23 cellular contexts compared by ENCODE assay signal in genomic region chrX:74853255-74853654, GRCh38.
A peak's percentile ranks its signal among the peaks of the same experiment; 100 is the strongest.
DNase-seq lines count a peak whose midpoint lies in the region; ATAC-seq, FAIRE-seq and TF ChIP-seq lines count a peak whose summit lies in the region.
"Had no signal": no experiment of that assay in that cellular context is flagged by ENCODE, and none has a peak within 500 bp of the region (broad histone marks: within the 10 kb centered on the region; RNA-seq: fewer than 3 reads in every experiment).

No MANE protein-coding gene starts in this region.

- H3K4me3 Mint-ChIP-seq in H9 (no peak overlapping the region), WTC11 (no peak overlapping the region), CD14-positive monocyte (no peak overlapping the region)
- H3K4me3 Mint-ChIP-seq: CD4-positive, alpha-beta memory T cell had no signal

- TF ChIP-seq POLR2A in GM12891 (IDR thresholded peaks at IDR 0.05; ENCODE audit: low read depth, low read length), result no peak

- H4K8ac ChIP-seq in H9 (replicated peaks; ENCODE audit: insufficient read length, low read depth, low read length), result no peak overlapping the region

- no peaks in the 10 kb centered on the region for H4K20me1 ChIP-seq in H9 (ENCODE audit: control insufficient read depth, insufficient read depth, insufficient read length)
- H4K20me1 ChIP-seq: BLaER1 treated with 17β-estradiol and CSF1 and Interleukin-3, amounts not matched to agents 10 nM and 100 nM had no signal

- ATAC-seq in WTC11, result peak; percentile 78
- no peak for ATAC-seq in GM21723 (IDR thresholded peaks at IDR 0.05; ENCODE audit: unreplicated experiment)
- ATAC-seq: A549, HCT116 had no signal

- H3K36me3 Mint-ChIP-seq in H9 (ENCODE audit: insufficient read depth in 1 of 3, low read depth in 3 of 3), result peaks cover 41 to 61% (median 44%) of the 10 kb centered on the region in 3 experiments
- peaks cover 67% of the 10 kb centered on the region for H3K36me3 Mint-ChIP-seq in WTC11
- no peaks in the 10 kb centered on the region for H3K36me3 Mint-ChIP-seq in CD14-positive monocyte

- H3K9ac ChIP-seq in H9 (ENCODE audit: extremely low read depth, insufficient read length, low read length), result no peak overlapping the region
- H3K9ac ChIP-seq: BLaER1 treated with 17β-estradiol and CSF1 and Interleukin-3, amounts not matched to agents 10 nM and 100 nM had no signal

- no peak overlapping the region for H2BK20ac ChIP-seq in H9 (ENCODE audit: low read depth, low read length, poor library complexity, severe bottlenecking)

- no peak overlapping the region for H4K91ac ChIP-seq in H9 (ENCODE audit: insufficient read length, low read depth, low read length)

- no peaks in the 10 kb centered on the region for H3K79me1 ChIP-seq in H9 (ENCODE audit: insufficient read depth, low read depth, low read length, poor library complexity, severe bottlenecking)

- peaks cover 65% of the 10 kb centered on the region for H3K9me3 ChIP-seq in H9 (ENCODE audit: control insufficient read depth, low read depth, low read length)
- H3K9me3 ChIP-seq: A549, BE2C had no signal

- no peaks in the 10 kb centered on the region for H3K4me1 Mint-ChIP-seq in H9
- H3K4me1 Mint-ChIP-seq in WTC11, result peaks cover 2% of the 10 kb centered on the region; the same call in 1 of the 2 replicates
- no peaks in the 10 kb centered on the region for H3K4me1 Mint-ChIP-seq in CD14-positive monocyte
- H3K4me1 Mint-ChIP-seq: CD4-positive, alpha-beta memory T cell had no signal

- POLR2A ChIA-PET in WTC11 (lab: Charles Lee), result no interaction called here

- no peak overlapping the region for H2BK120ac ChIP-seq in H9 (ENCODE audit: low read depth, low read length, poor library complexity, severe bottlenecking)

- no peak overlapping the region for H2BK5ac ChIP-seq in H9 (ENCODE audit: insufficient read length, low read length)

- H3K18ac ChIP-seq in H9 (ENCODE audit: insufficient read length, low read depth, low read length), result no peak overlapping the region

- no peak overlapping the region for H3K56ac ChIP-seq in H9 (ENCODE audit: insufficient read length, low read depth, low read length)

- H3K9me3 Mint-ChIP-seq in H9, result peaks cover 4 to 96% of the 10 kb centered on the region in 2 experiments
- H3K9me3 Mint-ChIP-seq in WTC11, result peaks cover 71% of the 10 kb centered on the region
- peaks cover 10 to 49% (median 26%) of the 10 kb centered on the region in 7 donors for H3K9me3 Mint-ChIP-seq in CD14-positive monocyte

- intact Hi-C loops in CD14-positive monocyte (cut with micrococcal nuclease), result no loop called here

- no peak overlapping the region for H2BK15ac ChIP-seq in H9 (ENCODE audit: low read depth, low read length)

- no peak overlapping the region for H2BK12ac ChIP-seq in H9 (ENCODE audit: insufficient read length, low read depth, low read length)

- no peak overlapping the region for H3K23ac ChIP-seq in H9 (ENCODE audit: insufficient read length, low read depth, low read length)

- peak; percentile 73 for FAIRE-seq in GM12891 (lab: Jason Lieb, UNC)
- FAIRE-seq: G401.6 had no signal

- H3K79me2 ChIP-seq in H9 (ENCODE audit: insufficient read depth, low read length), result no peaks in the 10 kb centered on the region

- WGBS in H9 (ENCODE audit: extremely low coverage, insufficient read length, low lambda C conversion rate), result no CpG with 5 or more reads among the region's 2 CpGs

- H3K27me3 ChIP-seq in H9 (ENCODE audit: insufficient read depth, low read length), result no peaks in the 10 kb centered on the region
- H3K27me3 ChIP-seq: BE2C had no signal

- no peaks in the 10 kb centered on the region for H3K23me2 ChIP-seq in H9 (ENCODE audit: insufficient read length, low read depth, low read length, poor library complexity, severe bottlenecking)

- CTCF ChIA-PET in WTC11 (lab: Charles Lee), result interaction anchor here (0.6 to 1.3 kb wide), 2 partner anchors 71 to 515 kb away, joined by 3 read pairs; no protein-coding TSS in a partner anchor

- DNase-seq in GM12891 (ENCODE audit: insufficient read length, low spot score) (no peak), H9 (peak; percentile 37), WTC11 (ENCODE audit: low spot score) (no peak), iPS DF 19.7 (ENCODE audit: low read depth, low spot score) (peak; percentile 17), CD14-positive monocyte (ENCODE audit: low spot score) (no peak)
- DNase-seq in activated CD4-positive, alpha-beta T cell treated with anti-CD3 and anti-CD28 coated beads, Interleukin-2, amount 50 U/mL, for 1 hour, result no peak
- DNase-seq in stimulated activated CD4-positive, alpha-beta T cell treated with anti-CD3 and anti-CD28 coated beads, Interleukin-2, amount 100 ng/mL, for 48 hours, result no peak
- DNase-seq: 8988T; ACHN; AML-193; BE2C; Calu3; CD4-positive, alpha-beta memory T cell; COR-L47; DMS53; DMS79 treated with DMSO at 0.1 percent for 48 hours; GOT3; H7 had no signal

- TF ChIP-seq CTCF in H9 (conservative IDR thresholded peaks at IDR 0.05) (no peak), WTC11 (IDR thresholded peaks at IDR 0.05) (no peak), CD14-positive monocyte (IDR thresholded peaks at IDR 0.05) (no peak)

- no peaks in the 10 kb centered on the region for H3K4me1 ChIP-seq in H9 (ENCODE audit: insufficient read depth, low read length)
- H3K4me1 ChIP-seq: A549; BE2C; BLaER1 treated with 17β-estradiol and CSF1 and Interleukin-3, amounts not matched to agents 10 nM and 100 nM had no signal

- H3K4ac ChIP-seq in H9 (ENCODE audit: low read depth, low read length), result no peak overlapping the region

- no peaks in the 10 kb centered on the region; the same call in 1 of the 2 replicates for H3K27me3 Mint-ChIP-seq in H9 (ENCODE audit: low read depth)
- H3K27me3 Mint-ChIP-seq in WTC11 (ENCODE audit: low read depth), result peaks cover 4% of the 10 kb centered on the region; the same call in 1 of the 2 replicates
- H3K27me3 Mint-ChIP-seq in CD14-positive monocyte (ENCODE audit: low read depth in 3 of 3), result peaks cover 0 to 1% (median 0%) of the 10 kb centered on the region in 3 donors
- H3K27me3 Mint-ChIP-seq: CD4-positive, alpha-beta memory T cell had no signal

- H3T11ph ChIP-seq in H9 (ENCODE audit: low read length), result no peak overlapping the region

- no peak overlapping the region for H3K27ac ChIP-seq in H9 (ENCODE audit: insufficient read length, low read depth, low read length)
- H3K27ac ChIP-seq: A549; BLaER1 treated with 17β-estradiol and CSF1 and Interleukin-3, amounts not matched to agents 10 nM and 100 nM had no signal

- H3K4me2 ChIP-seq in H9 (ENCODE audit: insufficient read depth, insufficient read length, low read length), result no peak overlapping the region
- H3K4me2 ChIP-seq: A549; BLaER1 treated with 17β-estradiol and CSF1 and Interleukin-3, amounts not matched to agents 10 nM and 100 nM had no signal

- no peak overlapping the region for H4K5ac ChIP-seq in H9 (ENCODE audit: insufficient read length, low read depth, low read length)

- H2AK5ac ChIP-seq in H9 (ENCODE audit: insufficient read length, low read length), result no peak overlapping the region

- H3K14ac ChIP-seq in H9 (ENCODE audit: insufficient read depth, low read length), result no peak overlapping the region

- H2AFZ ChIP-seq in H9 (ENCODE audit: low read length), result no peak overlapping the region

- H3K27ac Mint-ChIP-seq in H9 (no peak overlapping the region), WTC11 (no peak overlapping the region), CD14-positive monocyte (no peak overlapping the region)
- H3K27ac Mint-ChIP-seq: CD4-positive, alpha-beta memory T cell had no signal

TF ChIP-seq in GM12891, 5 proteins besides CTCF, POLR2A, EP300 and RAD21:
- no peak for TF ChIP-seq TAF1 (IDR thresholded peaks at IDR 0.05; ENCODE audit: low read depth, low read length)
- TF ChIP-seq SPI1 (IDR thresholded peaks at IDR 0.05; ENCODE audit: low read depth, low read length), result no peak
- no peak for TF ChIP-seq POU2F2 (IDR thresholded peaks at IDR 0.05; ENCODE audit: low read depth, low read length)
- TF ChIP-seq PAX5 (IDR thresholded peaks at IDR 0.05; ENCODE audit: insufficient read depth, low read length, severe bottlenecking), result no peak
- TF ChIP-seq POLR2AphosphoS5 (IDR thresholded peaks at IDR 0.05; ENCODE audit: low read depth, low read length), result no peak
TF ChIP-seq in GM12891: peak in this region for 0.

TF ChIP-seq in WTC11, 78 proteins besides CTCF, POLR2A, EP300 and RAD21 (continues in another document):
- TF ChIP-seq ZNF532 (CRISPR knock-in tag; IDR thresholded peaks at IDR 0.05; ENCODE audit: borderline replicate concordance) (no peak), FOXP1 (CRISPR knock-in tag; IDR thresholded peaks at IDR 0.05; ENCODE audit: borderline replicate concordance) (no peak)
- TF ChIP-seq, protein P1, sequence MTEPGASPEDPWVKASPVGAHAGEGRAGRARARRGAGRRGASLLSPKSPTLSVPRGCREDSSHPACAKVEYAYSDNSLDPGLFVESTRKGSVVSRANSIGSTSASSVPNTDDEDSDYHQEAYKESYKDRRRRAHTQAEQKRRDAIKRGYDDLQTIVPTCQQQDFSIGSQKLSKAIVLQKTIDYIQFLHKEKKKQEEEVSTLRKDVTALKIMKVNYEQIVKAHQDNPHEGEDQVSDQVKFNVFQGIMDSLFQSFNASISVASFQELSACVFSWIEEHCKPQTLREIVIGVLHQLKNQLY (CRISPR knock-in tag; IDR thresholded peaks at IDR 0.05), result no peak

Comparison
In these comparisons a context has a peak if more than half of its experiments do, and no peak if none do; other contexts are left out.
1. DNase-seq: peak in H9 (single experiment) and iPS DF 19.7 (single experiment); none in GM12891 (single experiment), WTC11 (single experiment), activated CD4-positive, alpha-beta T cell treated with anti-CD3 and anti-CD28 coated beads, Interleukin-2, amount 50 U/mL, for 1 hour (single experiment), stimulated activated CD4-positive, alpha-beta T cell treated with anti-CD3 and anti-CD28 coated beads, Interleukin-2, amount 100 ng/mL, for 48 hours (0 of 2) and CD14-positive monocyte (single experiment).